In genomic region chr12:94200069-94200468, GRCh38 we compare ENCODE assay signal across 14 cellular contexts. TPM values are rescaled to one million over a fixed set of nuclear protein-coding genes. Genes with fewer than 3 reads are reported as not detected.
DNase-seq lines count a peak whose midpoint lies in the region; ATAC-seq and TF ChIP-seq lines count a peak whose summit lies in the region.
"Had no signal": no experiment of that assay in that cellular context is flagged by ENCODE, and none has a peak within 500 bp of the region (broad histone marks: within the 10 kb centered on the region; RNA-seq: fewer than 3 reads in every experiment).

No MANE protein-coding gene starts in this region.

- peaks cover 4% of the 10 kb centered on the region for H3K4me1 ChIP-seq in endodermal cell (ENCODE audit: control insufficient read depth, insufficient read depth, low read length)
- peaks cover 2 to 12% (median 9%) of the 10 kb centered on the region in 4 donors for H3K4me1 ChIP-seq in liver (ENCODE audit: control insufficient read depth in 4 of 4, insufficient read depth in 4 of 4, low read length in 3 of 4)

- peaks cover 11% of the 10 kb centered on the region for H3K36me3 Mint-ChIP-seq in IgD-negative memory B cell
- H3K36me3 Mint-ChIP-seq in endodermal cell (ENCODE audit: low read depth), result no peaks in the 10 kb centered on the region
- peaks cover 66% of the 10 kb centered on the region for H3K36me3 Mint-ChIP-seq in stimulated activated memory B cell treated with anti-CD40 and anti-IgM and Interleukin-4, amounts not matched to agents 10 μg/mL and 1 μg/mL and 100 μg/mL, for 72 hours

- TF ChIP-seq POLR2A in lower leg skin (IDR thresholded peaks at IDR 0.05), result no peak

- ATAC-seq in stimulated activated memory B cell treated with anti-CD40 and anti-IgM and Interleukin-4, amounts not matched to agents 10 μg/mL and 1 μg/mL and 100 μg/mL, for 72 hours, result no peak
- no peak for ATAC-seq in Right ventricle myocardium inferior

- no peaks in the 10 kb centered on the region for H3K27me3 Mint-ChIP-seq in IgD-negative memory B cell
- H3K27me3 Mint-ChIP-seq in endodermal cell (ENCODE audit: insufficient read depth), result peaks cover 6% of the 10 kb centered on the region
- H3K27me3 Mint-ChIP-seq in stimulated activated memory B cell treated with anti-CD40 and anti-IgM and Interleukin-4, amounts not matched to agents 10 μg/mL and 1 μg/mL and 100 μg/mL, for 72 hours, result no peaks in the 10 kb centered on the region
- H3K27me3 Mint-ChIP-seq: CD4-positive, alpha-beta memory T cell had no signal

- H3K9me3 Mint-ChIP-seq in IgD-negative memory B cell, result peaks cover 0 to 3% (median 0%) of the 10 kb centered on the region in 3 donors
- H3K9me3 Mint-ChIP-seq in endodermal cell, result peaks cover 3% of the 10 kb centered on the region
- H3K9me3 Mint-ChIP-seq in stimulated activated memory B cell treated with anti-CD40 and anti-IgM and Interleukin-4, amounts not matched to agents 10 μg/mL and 1 μg/mL and 100 μg/mL, for 72 hours, result peaks cover 3% of the 10 kb centered on the region
- H3K9me3 Mint-ChIP-seq: CD4-positive, alpha-beta memory T cell had no signal

- H3K4me3 ChIP-seq in endodermal cell (ENCODE audit: low read length) (no peak overlapping the region), liver (ENCODE audit: low read depth in 1 of 3, low read length in 3 of 3) (no peak overlapping the region), lower leg skin (ENCODE audit: low read depth, poor library complexity, severe bottlenecking) (no peak overlapping the region)

- TF ChIP-seq CTCF in endodermal cell (conservative IDR thresholded peaks at IDR 0.05) (no peak), liver (IDR thresholded peaks at IDR 0.05; ENCODE audit: low read depth, low read length, missing input control) (no peak), lower leg skin (IDR thresholded peaks at IDR 0.05) (no peak)

- H3K4me1 Mint-ChIP-seq in IgD-negative memory B cell, result peaks cover 23 to 34% (median 26%) of the 10 kb centered on the region in 3 donors
- peaks cover 6% of the 10 kb centered on the region for H3K4me1 Mint-ChIP-seq in endodermal cell
- peaks cover 41% of the 10 kb centered on the region for H3K4me1 Mint-ChIP-seq in stimulated activated memory B cell treated with anti-CD40 and anti-IgM and Interleukin-4, amounts not matched to agents 10 μg/mL and 1 μg/mL and 100 μg/mL, for 72 hours

- intact Hi-C loops in lower leg skin (cut with DNase I; ENCODE audit: low total_unique reads), result no loop called here
- intact Hi-C loops in Right ventricle myocardium inferior (cut with DNase I), result no loop called here

- H3K9ac ChIP-seq in endodermal cell (ENCODE audit: extremely low read depth, low read length, poor library complexity, severe bottlenecking) (no peak overlapping the region), liver (ENCODE audit: low read depth in 1 of 2, low read length in 2 of 2) (no peak overlapping the region)

- H3K36me3 ChIP-seq in endodermal cell (ENCODE audit: control insufficient read depth, insufficient read depth, low read length), result no peaks in the 10 kb centered on the region
- no peaks in the 10 kb centered on the region for H3K36me3 ChIP-seq in liver (ENCODE audit: control insufficient read depth in 4 of 4, insufficient read depth in 3 of 4, low read depth in 1 of 4, low read length in 3 of 4)

- H3K27ac ChIP-seq in endodermal cell (ENCODE audit: low read depth, low read length), result no peak overlapping the region
- peak overlapping the region in 1 of 2 donors; percentile 25 for H3K27ac ChIP-seq in liver (ENCODE audit: low read depth in 1 of 2, low read length in 2 of 2)
- H3K27ac ChIP-seq: C4-2B had no signal

- peak overlapping the region in 2 of 3 donors; percentile 9 to 10 for H3K27ac Mint-ChIP-seq in IgD-negative memory B cell
- no peak overlapping the region for H3K27ac Mint-ChIP-seq in endodermal cell
- peak overlapping the region; percentile 6 for H3K27ac Mint-ChIP-seq in stimulated activated memory B cell treated with anti-CD40 and anti-IgM and Interleukin-4, amounts not matched to agents 10 μg/mL and 1 μg/mL and 100 μg/mL, for 72 hours
- H3K27ac Mint-ChIP-seq: H9 had no signal

- 89 to 100% methylated on average over 1 to 2 of the region's 5 CpGs for WGBS in endodermal cell (ENCODE audit: insufficient coverage in 1 of 2, insufficient read length in 1 of 2), 2 experiments
- 60% methylated on average over 5 of the region's 5 CpGs for WGBS in liver
- WGBS in lower leg skin, 2 donors, result 72 to 93% methylated on average over 5 of the region's 5 CpGs

- H3K9me3 ChIP-seq in endodermal cell (ENCODE audit: control insufficient read depth, low read length), result peaks cover 6% of the 10 kb centered on the region
- H3K9me3 ChIP-seq in liver (ENCODE audit: control insufficient read depth in 4 of 4, low read length in 3 of 4), result no peaks in the 10 kb centered on the region

- TF ChIP-seq RAD21 in liver (IDR thresholded peaks at IDR 0.05), result peak; percentile 32 to 35

- H3K4me3 Mint-ChIP-seq in IgD-negative memory B cell (no peak overlapping the region), endodermal cell (no peak overlapping the region)
- no peak overlapping the region for H3K4me3 Mint-ChIP-seq in stimulated activated memory B cell treated with anti-CD40 and anti-IgM and Interleukin-4, amounts not matched to agents 10 μg/mL and 1 μg/mL and 100 μg/mL, for 72 hours
- H3K4me3 Mint-ChIP-seq: CD4-positive, alpha-beta memory T cell; H9 had no signal

- H3K27me3 ChIP-seq in endodermal cell (ENCODE audit: control insufficient read depth, insufficient read depth, low read length, poor library complexity, severe bottlenecking) (no peaks in the 10 kb centered on the region), liver (ENCODE audit: control insufficient read depth in 4 of 4, insufficient read depth in 4 of 4, low read length in 3 of 4) (no peaks in the 10 kb centered on the region)

- peak; percentile 22 for DNase-seq in endodermal cell
- DNase-seq in mucosa of gallbladder (ENCODE audit: low spot score), result no peak
- no peak for DNase-seq in lower leg skin (ENCODE audit: low spot score in 2 of 2)
- DNase-seq in Right ventricle myocardium inferior (ENCODE audit: missing footprints), result no peak
- DNase-seq: ACHN; CD4-positive, alpha-beta memory T cell; DMS153; DMS79; GDM1; H9 had no signal

TF ChIP-seq in liver, 16 proteins besides CTCF, POLR2A, EP300 and RAD21 (continues in another document):
- TF ChIP-seq YY1 (IDR thresholded peaks at IDR 0.05) (peak; percentile 52), HNF4G (IDR thresholded peaks at IDR 0.05) (no peak), ZBTB33 (IDR thresholded peaks at IDR 0.05) (peak; percentile 23), NR2F2 (IDR thresholded peaks at IDR 0.05) (peak; percentile 20), ATF3 (IDR thresholded peaks at IDR 0.05) (no peak), JUND (IDR thresholded peaks at IDR 0.05) (peak in 1 of 2 donors; percentile 68), TAF1 (conservative IDR thresholded peaks at IDR 0.05) (no peak), FOXA1 (IDR thresholded peaks at IDR 0.05) (no peak), REST (IDR thresholded peaks at IDR 0.05) (no peak), GABPA (IDR thresholded peaks at IDR 0.05 in 1 of 2, conservative IDR thresholded peaks at IDR 0.05 in 1 of 2) (no peak), RXRA (IDR thresholded peaks at IDR 0.05) (peak; percentile 70 to 78)

RNA-seq across cellular contexts. Expression of gene PLXNC1, which starts 51.7 kb away (rescaled TPM):
- polyA plus RNA-seq in IgD-negative memory B cell (6.6 TPM), liver (under 1 TPM; 0.71 to 0.87 TPM)
- total RNA-seq in endodermal cell (1 to 10 TPM; 1.6 to 1.9 TPM), liver (10 to 100 TPM in 1 of 2 donors, 1 to 10 TPM in 1; 5.7 to 12.0 TPM), mucosa of gallbladder (17.6 TPM), lower leg skin (10 to 100 TPM in 1 of 4 donors, 1 to 10 TPM in 3; 7.6 to 10.8 (median 8.2) TPM), Right ventricle myocardium inferior (3.0 TPM)
- 10.2 TPM for polyA plus RNA-seq in endodermal cell (2013, experiment 1 of 2)
- 9.9 TPM for polyA plus RNA-seq in endodermal cell (2013, experiment 2 of 2)
